In the genomic region with DNA sequence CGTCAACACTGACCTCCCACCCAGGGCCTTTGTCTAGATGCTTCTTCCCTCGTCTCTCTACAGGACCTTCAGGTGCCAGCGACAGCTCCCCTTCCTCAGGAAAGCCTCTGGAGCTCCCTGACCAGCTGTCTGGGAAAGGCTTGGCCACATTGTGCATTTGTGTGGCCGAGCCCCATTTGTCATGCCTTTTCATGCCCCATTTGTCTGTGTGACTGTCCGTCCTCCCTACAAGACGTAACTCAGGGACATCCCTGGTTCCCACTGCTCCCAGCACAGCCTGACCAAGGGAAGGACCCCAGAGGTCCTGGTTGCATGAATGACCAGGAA, we compare ENCODE assay signal across 18 cellular contexts. TPM values are rescaled to one million over a fixed set of nuclear protein-coding genes. Genes with fewer than 3 reads are reported as not detected.
A peak's percentile ranks its signal among the peaks of the same experiment; 100 is the strongest.
DNase-seq lines count a peak whose midpoint lies in the region; FAIRE-seq and TF ChIP-seq lines count a peak whose summit lies in the region.
"Had no signal": no experiment of that assay in that cellular context is flagged by ENCODE, and none has a peak within 500 bp of the region (broad histone marks: within the 10 kb centered on the region; RNA-seq: fewer than 3 reads in every experiment).

No MANE protein-coding gene starts in this region.

- no peaks in the 10 kb centered on the region for H3K27me3 Mint-ChIP-seq in activated CD4-positive, alpha-beta T cell treated with anti-CD3 and anti-CD28 coated beads, Interleukin-2, amount 10 ng/mL, durations not matched to agents 7 days and 5 days
- H3K27me3 Mint-ChIP-seq: B cell had no signal

- H3K36me3 ChIP-seq in mesendoderm (ENCODE audit: control insufficient read depth, insufficient read depth, low read length) (no peaks in the 10 kb centered on the region), thyroid gland (peaks cover 51 to 52% of the 10 kb centered on the region in 2 donors)

- no peak overlapping the region for H3K9ac ChIP-seq in mesendoderm (ENCODE audit: low read length)
- H3K9ac ChIP-seq: GM23248 had no signal

- no peak overlapping the region for H3K4ac ChIP-seq in mesendoderm (ENCODE audit: low read depth, low read length)

- no peaks in the 10 kb centered on the region for H3K36me3 Mint-ChIP-seq in activated CD4-positive, alpha-beta T cell treated with anti-CD3 and anti-CD28 coated beads, Interleukin-2, amount 10 ng/mL, durations not matched to agents 7 days and 5 days (ENCODE audit: low read depth)

- H3K4me1 Mint-ChIP-seq in activated CD4-positive, alpha-beta T cell treated with anti-CD3 and anti-CD28 coated beads, Interleukin-2, amount 10 ng/mL, durations not matched to agents 7 days and 5 days, result no peaks in the 10 kb centered on the region
- H3K4me1 Mint-ChIP-seq: B cell had no signal

- H3K56ac ChIP-seq in mesendoderm (ENCODE audit: low read length), result peak overlapping the region; percentile 7

- H3K4me2 ChIP-seq in mesendoderm (ENCODE audit: low read length), result no peak overlapping the region

- POLR2A ChIA-PET in activated CD4-positive, alpha-beta T cell treated with anti-CD3 and anti-CD28 coated beads, Interleukin-2, amount 10 ng/mL, durations not matched to agents 7 days and 5 days (lab: Charles Lee), result no interaction called here

- CTCF ChIA-PET in activated CD4-positive, alpha-beta T cell treated with anti-CD3 and anti-CD28 coated beads, Interleukin-2, amount 10 ng/mL, durations not matched to agents 7 days and 5 days (lab: Charles Lee), result interaction anchor here (1.3 kb wide), 1 partner anchor 64 kb away, joined by 3 read pairs; no protein-coding TSS in a partner anchor

- H3K27me3 ChIP-seq in mesendoderm (ENCODE audit: insufficient read depth, low read length, poor library complexity) (no peaks in the 10 kb centered on the region), thyroid gland (no peaks in the 10 kb centered on the region)

- H3K23ac ChIP-seq in mesendoderm (ENCODE audit: low read length), result no peak overlapping the region

- H4K5ac ChIP-seq in mesendoderm (ENCODE audit: low read length), result no peak overlapping the region

- H3K4me3 Mint-ChIP-seq in activated CD4-positive, alpha-beta T cell treated with anti-CD3 and anti-CD28 coated beads, Interleukin-2, amount 10 ng/mL, durations not matched to agents 7 days and 5 days, result no peak overlapping the region
- H3K4me3 Mint-ChIP-seq: B cell had no signal

- intact Hi-C loops in thyroid gland (cut with DNase I), result no loop called here

- no peak for DNase-seq in activated CD4-positive, alpha-beta T cell treated with anti-CD3 and anti-CD28 coated beads, Interleukin-2, amount 10 ng/mL, durations not matched to agents 7 days and 5 days
- DNase-seq in activated CD4-positive, alpha-beta T cell treated with anti-CD3 and anti-CD28 coated beads, Interleukin-2, amount 50 U/mL, for 1 hour, result no peak
- DNase-seq in mesendoderm, result no peak
- DNase-seq in thyroid gland, result no peak
- no peak for DNase-seq in GM19238 (ENCODE audit: insufficient read length, low spot score)
- no peak for DNase-seq in GM19239 (ENCODE audit: insufficient read length, low spot score)
- no peak for DNase-seq in LoVo (ENCODE audit: low spot score)
- DNase-seq: COR-L47, DMS 273 treated with DMSO at 0.1 percent for 48 hours, GM23248, NCI-H1092 treated with DMSO at 0.1 percent for 48 hours, NCI-H146, NCI-H2029 treated with DMSO at 0.1 percent for 48 hours, NCI-H2171 treated with DMSO at 0.1 percent for 48 hours, NCI-H446 had no signal

- no peaks in the 10 kb centered on the region for H3K79me1 ChIP-seq in mesendoderm (ENCODE audit: low read length)

- no peaks in the 10 kb centered on the region for H3K79me2 ChIP-seq in mesendoderm (ENCODE audit: control insufficient read depth, insufficient read depth, low read length)

- WGBS in mesendoderm (ENCODE audit: extremely low coverage, insufficient coverage, low lambda C conversion rate), result no CpG with 5 or more reads among the region's 6 CpGs
- 92 to 99% methylated on average over 6 of the region's 6 CpGs for WGBS in thyroid gland, 2 donors

- H3K9me3 Mint-ChIP-seq in activated CD4-positive, alpha-beta T cell treated with anti-CD3 and anti-CD28 coated beads, Interleukin-2, amount 10 ng/mL, durations not matched to agents 7 days and 5 days, result no peaks in the 10 kb centered on the region

- no peak overlapping the region for H2BK5ac ChIP-seq in mesendoderm (ENCODE audit: low read length)

- peak overlapping the region; percentile 36 for H3K27ac Mint-ChIP-seq in activated CD4-positive, alpha-beta T cell treated with anti-CD3 and anti-CD28 coated beads, Interleukin-2, amount 10 ng/mL, durations not matched to agents 7 days and 5 days
- H3K27ac Mint-ChIP-seq: B cell had no signal

- no peak for TF ChIP-seq CTCF in thyroid gland (IDR thresholded peaks at IDR 0.05)

- no peak for TF ChIP-seq POLR2A in thyroid gland (IDR thresholded peaks at IDR 0.05)

- no peak overlapping the region for H2BK15ac ChIP-seq in mesendoderm (replicated peaks; ENCODE audit: low read depth)

- H4K8ac ChIP-seq in mesendoderm (ENCODE audit: low read depth, low read length), result no peak overlapping the region

- no peak overlapping the region for H2BK120ac ChIP-seq in mesendoderm (ENCODE audit: low read depth, low read length)

- FAIRE-seq in GM19239 (lab: Jason Lieb, UNC), result no peak
- FAIRE-seq: G401.6 had no signal

- H3K9me3 ChIP-seq in thyroid gland, result no peaks in the 10 kb centered on the region

- H3K27ac ChIP-seq in cingulate gyrus (ENCODE audit: low read depth, low read length), result peak overlapping the region; percentile 76
- H3K27ac ChIP-seq in mesendoderm (ENCODE audit: low read depth, low read length), result no peak overlapping the region
- H3K27ac ChIP-seq in thyroid gland, result peak overlapping the region in 2 of 3 donors; percentile 46 to 94
- H3K27ac ChIP-seq: GM23248 had no signal

- no peaks in the 10 kb centered on the region for H3K4me1 ChIP-seq in mesendoderm (ENCODE audit: control insufficient read depth, low read depth, low read length)
- H3K4me1 ChIP-seq in thyroid gland, result peaks cover 40 to 57% of the 10 kb centered on the region in 2 donors

- H3K18ac ChIP-seq in mesendoderm (ENCODE audit: low read length), result no peak overlapping the region

- H3K4me3 ChIP-seq in mesendoderm (ENCODE audit: low read length) (no peak overlapping the region), thyroid gland (replicated peaks in 1 of 3) (no peak overlapping the region)
- H3K4me3 ChIP-seq: GM23248 had no signal

- no peak overlapping the region for H2AK5ac ChIP-seq in mesendoderm (ENCODE audit: low read length)

RNA-seq across cellular contexts. Expression of gene ZFYVE21, which starts 23.8 kb away (rescaled TPM):
- 10 to 100 TPM; 16.9 to 17.2 TPM for total RNA-seq in activated CD4-positive, alpha-beta T cell treated with anti-CD3 and anti-CD28 coated beads, Interleukin-2, amount 10 ng/mL, durations not matched to agents 7 days and 5 days
- 32.3 TPM for polyA plus RNA-seq in mesendoderm (2013, experiment 1 of 2)
- 31.1 TPM for polyA plus RNA-seq in mesendoderm (2013, experiment 2 of 2)
- 100 to 1,000 TPM; 113 to 167 (median 131) TPM for total RNA-seq in thyroid gland

RNA-seq across cellular contexts. Expression of gene XRCC3, which starts 24.2 kb away (rescaled TPM):
- total RNA-seq in activated CD4-positive, alpha-beta T cell treated with anti-CD3 and anti-CD28 coated beads, Interleukin-2, amount 10 ng/mL, durations not matched to agents 7 days and 5 days, result 10 to 100 TPM; 36.4 to 37.4 TPM
- 23.4 TPM for polyA plus RNA-seq in mesendoderm (2013, experiment 1 of 2)
- polyA plus RNA-seq in mesendoderm (2013, experiment 2 of 2), result 23.7 TPM
- 10 to 100 TPM in 1 of 4 donors, 1 to 10 TPM in 3; 3.3 to 15.7 (median 7.9) TPM for total RNA-seq in thyroid gland

Comparison
In these comparisons a context has a peak if more than half of its experiments do, and no peak if none do; other contexts are left out.
1. RNA of gene ZFYVE21, which starts 23.8 kb away (total RNA-seq): 113 to 167 TPM in thyroid gland; 16.9 to 17.2 TPM in activated CD4-positive, alpha-beta T cell treated with anti-CD3 and anti-CD28 coated beads, Interleukin-2, amount 10 ng/mL, durations not matched to agents 7 days and 5 days; every median in the first group is over 4 times any median in the second.